ENCODE assay signal across 29 cellular contexts in genomic region chrX:1809581-1809980, GRCh38.
"Had no signal": no experiment of that assay in that cellular context is flagged by ENCODE, and none has a peak within 500 bp of the region (broad histone marks: within the 10 kb centered on the region; RNA-seq: fewer than 3 reads in every experiment).

No MANE protein-coding gene starts in this region.

- H3K36me3 ChIP-seq: ascending aorta, cardiac muscle cell had no signal

- H3K27ac ChIP-seq: ascending aorta, cardiac muscle cell, VCaP had no signal

- H3K9me3 ChIP-seq: ascending aorta had no signal

- H3K27me3 ChIP-seq: ascending aorta, cardiac muscle cell had no signal

- FAIRE-seq: bronchial epithelial cell had no signal

- H3K4me3 ChIP-seq: ascending aorta, cardiac muscle cell had no signal

- H3K4me1 ChIP-seq: ascending aorta had no signal

- DNase-seq: activated B cell treated with CpG ODN at 0.5 μM for 24 hours; activated CD4-positive, alpha-beta memory T cell treated with anti-CD3 and anti-CD28 coated beads for 36 hours; activated CD4-positive, alpha-beta T cell treated with anti-CD3 and anti-CD28 coated beads for 4 hours; activated CD4-positive, alpha-beta T cell treated with anti-CD3 and anti-CD28 coated beads, Interleukin-2, amount 10 ng/mL, durations not matched to agents 24 days and 14 days; activated CD4-positive, alpha-beta T cell treated with anti-CD3 and anti-CD28 coated beads, Interleukin-2, amount 50 U/mL, for 1 hour; activated CD4-positive, alpha-beta T cell treated with anti-CD3 and anti-CD28 coated beads, Interleukin-2, amount 50 U/mL, for 4 hours; activated CD4-positive, CD25-positive, alpha-beta regulatory T cell treated with anti-CD3 and anti-CD28 coated beads, Interleukin-2, amount 50 U/mL, for 72 hours; activated CD8-positive, alpha-beta memory T cell treated with anti-CD3 and anti-CD28 coated beads, Interleukin-2, amount 50 U/mL, for 4 hours; activated CD8-positive, alpha-beta T cell treated with anti-CD3 and anti-CD28 coated beads for 36 hours; activated gamma-delta T cell; activated naive CD4-positive, alpha-beta T cell treated with anti-CD3 and anti-CD28 coated beads, Interleukin-2, amount 10 ng/mL, durations not matched to agents 7 days and 5 days; activated naive CD4-positive, alpha-beta T cell treated with Interleukin-2 at 50 U/mL for 16 hours; activated naive CD8-positive, alpha-beta T cell treated with anti-CD3 and anti-CD28 coated beads, Interleukin-2, amount 10 ng/mL, durations not matched to agents 7 days and 5 days; activated naive CD8-positive, alpha-beta T cell treated with anti-CD3 and anti-CD28 coated beads, Interleukin-2, amount 50 U/mL, for 24 hours; activated T-cell treated with anti-CD3 and anti-CD28 coated beads for 4 hours; activated T-cell treated with anti-CD3 and anti-CD28 coated beads, Interleukin-2, amount 50 U/mL, for 1 hour; activated T-cell treated with anti-CD3 and anti-CD28 coated beads, Interleukin-2, amount 50 U/mL, for 4 hours; activated T-cell treated with anti-CD3 and anti-CD28 coated beads, Interleukin-2, amount 50 U/mL, for 72 hours; amygdala; anterior cingulate cortex; caudate nucleus; cerebellar nuclear complex; T-helper 1 cell; T-helper 2 cell; T-helper 9 cell had no signal
